ENCODE assay signal across 8 cellular contexts in the genomic region with DNA sequence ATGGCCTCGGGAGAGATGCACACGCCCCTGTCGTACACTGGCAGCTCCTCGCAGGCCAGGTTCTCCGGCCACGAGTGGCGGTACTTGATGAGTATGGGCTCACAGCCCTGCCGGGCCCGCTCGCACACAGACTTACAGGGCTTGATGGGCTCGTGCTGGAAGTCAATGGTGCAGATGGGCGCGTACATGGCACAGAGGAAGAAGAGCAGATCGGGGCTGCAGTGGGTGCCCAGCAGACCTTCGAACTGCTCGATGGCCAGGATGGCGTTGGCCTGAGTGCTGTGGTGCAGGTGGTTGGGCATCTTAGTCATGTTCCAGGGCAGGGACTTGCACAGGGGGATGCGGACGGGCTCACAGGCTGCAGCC. TPM values are rescaled to one million over a fixed set of nuclear protein-coding genes. Genes with fewer than 3 reads are reported as not detected.
DNase-seq lines count a peak whose midpoint lies in the region; ATAC-seq and TF ChIP-seq lines count a peak whose summit lies in the region.

No MANE protein-coding gene starts in this region.

- H3K36me3 ChIP-seq in heart left ventricle (no peaks in the 10 kb centered on the region), sigmoid colon (no peaks in the 10 kb centered on the region)

- H3K27me3 ChIP-seq in heart left ventricle = peaks cover 0 to 18% (median 0%) of the 10 kb centered on the region in 9 donors
- H3K27me3 ChIP-seq in sigmoid colon = no peaks in the 10 kb centered on the region

- H3K4me3 ChIP-seq in heart left ventricle = peak overlapping the region; percentile 13 to 66 (median 50)
- H3K4me3 ChIP-seq in sigmoid colon = peak overlapping the region; percentile 34 to 58 (median 52)

- POLR2A ChIA-PET in activated B cell treated with CpG ODN at 0.5 μM for 24 hours (lab: Charles Lee) = no interaction called here

- CTCF ChIA-PET in activated B cell treated with CpG ODN at 0.5 μM for 24 hours (lab: Charles Lee) = no interaction called here

- no peak overlapping the region for H3K27ac Mint-ChIP-seq in activated B cell treated with CpG ODN at 0.5 μM for 24 hours

- H3K9me3 Mint-ChIP-seq in activated B cell treated with CpG ODN at 0.5 μM for 24 hours = no peaks in the 10 kb centered on the region

- H3K4me3 Mint-ChIP-seq in activated B cell treated with CpG ODN at 0.5 μM for 24 hours = peak overlapping the region; percentile 21

- TF ChIP-seq POLR2A in heart left ventricle (IDR thresholded peaks at IDR 0.05) = no peak
- TF ChIP-seq POLR2A in sigmoid colon (IDR thresholded peaks at IDR 0.05) = no peak

- H3K4me1 ChIP-seq in heart left ventricle (peaks cover 0 to 28% (median 9%) of the 10 kb centered on the region in 12 donors), sigmoid colon (peaks cover 0 to 60% (median 27%) of the 10 kb centered on the region in 4 donors)

- H3K27ac ChIP-seq in heart left ventricle (peak overlapping the region in 6 of 12 donors; percentile 3 to 79 (median 47)), sigmoid colon (peak overlapping the region; percentile 64 to 76 (median 68))

- H3K9me3 ChIP-seq in heart left ventricle = no peaks in the 10 kb centered on the region
- no peaks in the 10 kb centered on the region for H3K9me3 ChIP-seq in sigmoid colon

- WGBS in heart left ventricle, 4 donors = 20 to 36% (median 29%) methylated on average over 15 to 19 of the region's 19 CpGs
- WGBS in sigmoid colon, 2 donors = 22 to 59% methylated on average over 19 of the region's 19 CpGs

- TF ChIP-seq CTCF in activated B cell treated with CpG ODN at 0.5 μM for 24 hours (IDR thresholded peaks at IDR 0.05) = no peak
- no peak for TF ChIP-seq CTCF in heart left ventricle (IDR thresholded peaks at IDR 0.05)
- TF ChIP-seq CTCF in sigmoid colon (IDR thresholded peaks at IDR 0.05) = no peak

- intact Hi-C loops in activated B cell treated with CpG ODN at 0.5 μM for 24 hours (cut with micrococcal nuclease) (no loop called here), heart left ventricle (cut with DNase I) (no loop called here), sigmoid colon (cut with DNase I) (no loop called here)

- H3K27me3 Mint-ChIP-seq in activated B cell treated with CpG ODN at 0.5 μM for 24 hours = peaks cover 53% of the 10 kb centered on the region

- ATAC-seq in GM18498 (IDR thresholded peaks at IDR 0.05; ENCODE audit: unreplicated experiment) = peak; percentile 23
- ATAC-seq in activated B cell treated with CpG ODN at 0.5 μM for 24 hours (ENCODE audit: low read depth) = no peak
- ATAC-seq in heart left ventricle = peak; percentile 27 to 47 (median 42)
- ATAC-seq in GM21515 (IDR thresholded peaks at IDR 0.05; ENCODE audit: unreplicated experiment) = no peak

- H3K36me3 Mint-ChIP-seq in activated B cell treated with CpG ODN at 0.5 μM for 24 hours (ENCODE audit: low read depth) = no peaks in the 10 kb centered on the region

- no peak for TF ChIP-seq EP300 in sigmoid colon (IDR thresholded peaks at IDR 0.05)

- H3K4me1 Mint-ChIP-seq in activated B cell treated with CpG ODN at 0.5 μM for 24 hours = peaks cover 24% of the 10 kb centered on the region

- DNase-seq in activated B cell treated with CpG ODN at 0.5 μM for 24 hours = no peak
- DNase-seq in heart left ventricle = peak in 2 of 5 donors; percentile 23 to 34
- DNase-seq in sigmoid colon = peak; percentile 68
- no peak for DNase-seq in NCI-H82 (lab: John Stamatoyannopoulos, UW)
- no peak for DNase-seq in NOMO-1 (lab: John Stamatoyannopoulos, UW; ENCODE audit: unreplicated experiment in 2 of 2)
- DNase-seq in GM03348 (ENCODE audit: low spot score) = no peak

RNA-seq across cellular contexts. Expression of gene FRZB, which starts 0.4 kb away (rescaled TPM):
- 0.22 TPM in 1 of 2 replicates, not detected in the other for total RNA-seq in activated B cell treated with CpG ODN at 0.5 μM for 24 hours
- 1 to 10 TPM in 6 of 9 donors, under 1 TPM in 3; 0.31 to 5.5 (median 1.9) TPM for total RNA-seq in heart left ventricle
- 1 to 10 TPM; 1.1 to 1.8 TPM for polyA plus RNA-seq in heart left ventricle
- total RNA-seq in sigmoid colon = 10 to 100 TPM in 2 of 4 donors, 1 to 10 TPM in 2; 7.9 to 14.7 (median 9.3) TPM
- polyA plus RNA-seq in sigmoid colon = 10 to 100 TPM in 1 of 3 donors, 1 to 10 TPM in 2; 3.7 to 10.2 (median 8.0) TPM

Comparison
In these comparisons a context has a peak if more than half of its experiments do, and no peak if none do; other contexts are left out.
1. ATAC-seq: peak in GM18498 (single experiment) and heart left ventricle (4 of 4); none in activated B cell treated with CpG ODN at 0.5 μM for 24 hours (single experiment) and GM21515 (single experiment).